ENCODE assay signal across 2 cellular contexts in genomic region chr3:13419356-13420050, GRCh38.
A peak's percentile ranks its signal among the peaks of the same experiment; 100 is the strongest.
TF ChIP-seq lines count a peak whose summit lies in the region.

No MANE protein-coding gene starts in this region.

TF ChIP-seq in WTC11, 78 proteins besides CTCF, POLR2A, EP300 and RAD21 (continued from another document and continues in another):
- no peak for TF ChIP-seq USF1 (CRISPR knock-in tag; IDR thresholded peaks at IDR 0.05)
- no peak for TF ChIP-seq SP1 (CRISPR knock-in tag; conservative IDR thresholded peaks at IDR 0.05)
- TF ChIP-seq HMGA2 (CRISPR knock-in tag; IDR thresholded peaks at IDR 0.05): no peak
- no peak for TF ChIP-seq ZNF416 (CRISPR knock-in tag; IDR thresholded peaks at IDR 0.05)
- no peak for TF ChIP-seq ZNF263 (CRISPR knock-in tag; IDR thresholded peaks at IDR 0.05; ENCODE audit: low read depth)
- TF ChIP-seq FOXP4 (CRISPR knock-in tag; IDR thresholded peaks at IDR 0.05): no peak; the same call in 1 of the 2 replicates
- 0 out of 2 replicates have a peak, but pooled peaks have one; percentile 12 for TF ChIP-seq E2F4 (CRISPR knock-in tag; IDR thresholded peaks at IDR 0.05; ENCODE audit: borderline replicate concordance, low read depth)
- no peak for TF ChIP-seq KAT7 (CRISPR knock-in tag; IDR thresholded peaks at IDR 0.05; ENCODE audit: borderline replicate concordance)
- TF ChIP-seq GABPB1 (CRISPR knock-in tag; IDR thresholded peaks at IDR 0.05): no peak
- TF ChIP-seq CBFB (CRISPR knock-in tag; IDR thresholded peaks at IDR 0.05; ENCODE audit: low read depth): no peak
- TF ChIP-seq ZNF671 (CRISPR knock-in tag; IDR thresholded peaks at IDR 0.05): no peak
- no peak for TF ChIP-seq USF2 (CRISPR knock-in tag; IDR thresholded peaks at IDR 0.05)
- 0 out of 2 replicates have a peak, but pooled peaks have one; percentile 2 for TF ChIP-seq FOXK1 (CRISPR knock-in tag; IDR thresholded peaks at IDR 0.05)
- no peak for TF ChIP-seq E2F1 (CRISPR knock-in tag; IDR thresholded peaks at IDR 0.05)
- no peak for TF ChIP-seq TEAD1 (CRISPR knock-in tag; IDR thresholded peaks at IDR 0.05)
- no peak for TF ChIP-seq PREB (CRISPR knock-in tag; IDR thresholded peaks at IDR 0.05; ENCODE audit: borderline replicate concordance)
- TF ChIP-seq AR (CRISPR knock-in tag; IDR thresholded peaks at IDR 0.05): no peak

TF ChIP-seq in HepG2, 621 proteins besides CTCF, POLR2A, EP300 and RAD21 (continued from another document and continues in another):
- TF ChIP-seq HOXA3 (CRISPR knock-in tag; IDR thresholded peaks at IDR 0.05) (no peak; the same call in 1 of the 2 replicates), ZIK1 (CRISPR knock-in tag; IDR thresholded peaks at IDR 0.05; ENCODE audit: borderline replicate concordance, low read depth) (peak; percentile 33; the same call in 1 of the 2 replicates), ZNF687 (CRISPR knock-in tag; IDR thresholded peaks at IDR 0.05) (peak; percentile 80), CAMTA2 (CRISPR knock-in tag; IDR thresholded peaks at IDR 0.05; ENCODE audit: borderline replicate concordance) (no peak), BCL3 (CRISPR knock-in tag; IDR thresholded peaks at IDR 0.05) (peak; percentile 32; the same call in 1 of the 2 replicates), ZXDC (CRISPR knock-in tag; IDR thresholded peaks at IDR 0.05) (0 out of 2 replicates have a peak, but pooled peaks have one; percentile 55), ISL2 (CRISPR knock-in tag; IDR thresholded peaks at IDR 0.05) (no peak), NFE2 (CRISPR knock-in tag; IDR thresholded peaks at IDR 0.05) (no peak), KDM5B (CRISPR knock-in tag; IDR thresholded peaks at IDR 0.05; ENCODE audit: borderline replicate concordance) (peak; percentile 59; the same call in 1 of the 2 replicates), FOXK1 (CRISPR knock-in tag; IDR thresholded peaks at IDR 0.05; ENCODE audit: borderline replicate concordance, low read depth) (no peak), NFAT5 (CRISPR knock-in tag; IDR thresholded peaks at IDR 0.05) (0 out of 2 replicates have a peak, but pooled peaks have one; percentile 6), ZNF124 (CRISPR knock-in tag; IDR thresholded peaks at IDR 0.05) (0 out of 2 replicates have a peak, but pooled peaks have one; percentile 20), NFRKB (IDR thresholded peaks at IDR 0.05) (no peak), ZFY (CRISPR knock-in tag; IDR thresholded peaks at IDR 0.05) (peak; percentile 56), ATF7 (IDR thresholded peaks at IDR 0.05) (no peak), ATF7 (CRISPR knock-in tag; IDR thresholded peaks at IDR 0.05) (no peak), CENPBD1 (CRISPR knock-in tag; IDR thresholded peaks at IDR 0.05; ENCODE audit: borderline replicate concordance, low read depth) (no peak), ZNF800 (CRISPR knock-in tag; IDR thresholded peaks at IDR 0.05) (no peak), MAX (IDR thresholded peaks at IDR 0.05) (peak; percentile 9; the same call in 1 of the 2 replicates), ZMYM4 (CRISPR knock-in tag; IDR thresholded peaks at IDR 0.05) (peak; percentile 18; the same call in 1 of the 2 replicates), AGO2 (optimal IDR thresholded peaks at IDR 0.05; ENCODE audit: low read depth, low read length) (peak; percentile 54), ZNF781 (CRISPR knock-in tag; IDR thresholded peaks at IDR 0.05; ENCODE audit: borderline replicate concordance, not compliant biosample characterization) (no peak), TOPORS (CRISPR knock-in tag; IDR thresholded peaks at IDR 0.05) (no peak), PCBP1 (IDR thresholded peaks at IDR 0.05; ENCODE audit: borderline replicate concordance, low read depth, low read length) (no peak), ZNF704 (CRISPR knock-in tag; IDR thresholded peaks at IDR 0.05; ENCODE audit: borderline replicate concordance) (0 out of 2 replicates have a peak, but pooled peaks have one; percentile 23), IRF9 (CRISPR knock-in tag; IDR thresholded peaks at IDR 0.05; ENCODE audit: borderline replicate concordance) (no peak), ZC3H13 (CRISPR knock-in tag; IDR thresholded peaks at IDR 0.05) (peak; percentile 32; the same call in 1 of the 2 replicates), ZNF891 (CRISPR knock-in tag; IDR thresholded peaks at IDR 0.05) (peak; percentile 77), ZNF564 (CRISPR knock-in tag; IDR thresholded peaks at IDR 0.05) (0 out of 2 replicates have a peak, but pooled peaks have one; percentile 11), PHF8 (CRISPR knock-in tag; IDR thresholded peaks at IDR 0.05) (peak; percentile 56), MAZ (IDR thresholded peaks at IDR 0.05; ENCODE audit: borderline replicate concordance, low read depth, low read length) (no peak), MAZ (CRISPR knock-in tag; IDR thresholded peaks at IDR 0.05; ENCODE audit: low read depth) (0 out of 2 replicates have a peak, but pooled peaks have one; percentile 44), MTF1 (CRISPR knock-in tag; IDR thresholded peaks at IDR 0.05) (no peak), RARA (CRISPR knock-in tag; IDR thresholded peaks at IDR 0.05) (no peak), ZNF430 (CRISPR knock-in tag; IDR thresholded peaks at IDR 0.05) (0 out of 2 replicates have a peak, but pooled peaks have one; percentile 20), NFYC (CRISPR knock-in tag; IDR thresholded peaks at IDR 0.05) (no peak), HDAC1 (CRISPR knock-in tag; IDR thresholded peaks at IDR 0.05) (peak; percentile 11)
